In genomic region chr1:1431006-1431844, GRCh38 we compare ENCODE assay signal across 1 cellular context.
TF ChIP-seq lines count a peak whose summit lies in the region.

No MANE protein-coding gene starts in this region.

TF ChIP-seq in HepG2, 621 proteins besides CTCF, POLR2A, EP300 and RAD21 (continued from another document and continues in another):
- TF ChIP-seq ZNF512 (CRISPR knock-in tag; IDR thresholded peaks at IDR 0.05) (no peak), ZNF737 (CRISPR knock-in tag; IDR thresholded peaks at IDR 0.05; ENCODE audit: borderline replicate concordance) (no peak), CBX5 (CRISPR knock-in tag; IDR thresholded peaks at IDR 0.05; ENCODE audit: borderline replicate concordance) (no peak), IRX3 (CRISPR knock-in tag; IDR thresholded peaks at IDR 0.05; ENCODE audit: borderline replicate concordance, low read depth) (no peak), THAP7 (CRISPR knock-in tag; IDR thresholded peaks at IDR 0.05) (no peak; the same call in 1 of the 2 replicates), ZNF792 (CRISPR knock-in tag; IDR thresholded peaks at IDR 0.05) (no peak), SOX5 (CRISPR knock-in tag; IDR thresholded peaks at IDR 0.05; ENCODE audit: borderline replicate concordance) (no peak), REXO4 (CRISPR knock-in tag; IDR thresholded peaks at IDR 0.05; ENCODE audit: borderline replicate concordance) (no peak), SAFB2 (CRISPR knock-in tag; IDR thresholded peaks at IDR 0.05; ENCODE audit: borderline replicate concordance, low read depth) (no peak), ZSCAN9 (CRISPR knock-in tag; IDR thresholded peaks at IDR 0.05; ENCODE audit: borderline replicate concordance) (no peak), E2F1 (CRISPR knock-in tag; IDR thresholded peaks at IDR 0.05) (no peak), SKIL (CRISPR knock-in tag; IDR thresholded peaks at IDR 0.05; ENCODE audit: borderline replicate concordance) (no peak), NR2F1 (CRISPR knock-in tag; IDR thresholded peaks at IDR 0.05) (no peak), U2AF1 (optimal IDR thresholded peaks at IDR 0.05; ENCODE audit: low read depth, low read length) (no peak), PREB (CRISPR knock-in tag; IDR thresholded peaks at IDR 0.05) (no peak), ZBTB1 (CRISPR knock-in tag; IDR thresholded peaks at IDR 0.05; ENCODE audit: borderline replicate concordance) (no peak), ZNF782 (CRISPR knock-in tag; IDR thresholded peaks at IDR 0.05; ENCODE audit: borderline replicate concordance) (no peak), ZNF639 (CRISPR knock-in tag; conservative IDR thresholded peaks at IDR 0.05) (no peak), ZNF333 (CRISPR knock-in tag; IDR thresholded peaks at IDR 0.05; ENCODE audit: borderline replicate concordance) (no peak), ZNF616 (CRISPR knock-in tag; IDR thresholded peaks at IDR 0.05; ENCODE audit: low read depth) (no peak), MEIS1 (CRISPR knock-in tag; IDR thresholded peaks at IDR 0.05; ENCODE audit: borderline replicate concordance) (no peak), ZSCAN22 (CRISPR knock-in tag; IDR thresholded peaks at IDR 0.05) (no peak), PRDM10 (CRISPR knock-in tag; IDR thresholded peaks at IDR 0.05; ENCODE audit: low read depth) (no peak), ETV6 (CRISPR knock-in tag; conservative IDR thresholded peaks at IDR 0.05) (no peak), WIZ (CRISPR knock-in tag; IDR thresholded peaks at IDR 0.05) (no peak), SNAPC2 (CRISPR knock-in tag; IDR thresholded peaks at IDR 0.05) (no peak), NFYB (CRISPR knock-in tag; IDR thresholded peaks at IDR 0.05) (no peak), ZNF570 (CRISPR knock-in tag; IDR thresholded peaks at IDR 0.05; ENCODE audit: borderline replicate concordance) (no peak), ZNF251 (CRISPR knock-in tag; IDR thresholded peaks at IDR 0.05) (no peak), AKNA (CRISPR knock-in tag; IDR thresholded peaks at IDR 0.05; ENCODE audit: borderline replicate concordance) (no peak), ZNF670 (CRISPR knock-in tag; IDR thresholded peaks at IDR 0.05; ENCODE audit: borderline replicate concordance) (0 out of 2 replicates have a peak, but pooled peaks have one; percentile 9), HDAC2 (CRISPR knock-in tag; IDR thresholded peaks at IDR 0.05) (no peak; the same call in 1 of the 2 replicates), GPN1 (CRISPR knock-in tag; IDR thresholded peaks at IDR 0.05; ENCODE audit: borderline replicate concordance) (no peak), SSRP1 (CRISPR knock-in tag; IDR thresholded peaks at IDR 0.05) (no peak), HMGA1 (CRISPR knock-in tag; conservative IDR thresholded peaks at IDR 0.05) (no peak), KLF6 (CRISPR knock-in tag; IDR thresholded peaks at IDR 0.05) (no peak), GFI1 (CRISPR knock-in tag; IDR thresholded peaks at IDR 0.05; ENCODE audit: borderline replicate concordance) (no peak), RBM22 (optimal IDR thresholded peaks at IDR 0.05; ENCODE audit: low read length) (peak; percentile 73), ZNF281 (CRISPR knock-in tag; IDR thresholded peaks at IDR 0.05; ENCODE audit: borderline replicate concordance) (peak; percentile 32; the same call in 1 of the 2 replicates), ZNF598 (CRISPR knock-in tag; IDR thresholded peaks at IDR 0.05; ENCODE audit: borderline replicate concordance) (no peak), NR2C2 (CRISPR knock-in tag; IDR thresholded peaks at IDR 0.05; ENCODE audit: borderline replicate concordance) (no peak), RXRA (CRISPR knock-in tag; IDR thresholded peaks at IDR 0.05) (no peak), DBP (CRISPR knock-in tag; IDR thresholded peaks at IDR 0.05; ENCODE audit: not compliant biosample characterization) (no peak)
